ENCODE assay signal across 15 cellular contexts in the genomic region with DNA sequence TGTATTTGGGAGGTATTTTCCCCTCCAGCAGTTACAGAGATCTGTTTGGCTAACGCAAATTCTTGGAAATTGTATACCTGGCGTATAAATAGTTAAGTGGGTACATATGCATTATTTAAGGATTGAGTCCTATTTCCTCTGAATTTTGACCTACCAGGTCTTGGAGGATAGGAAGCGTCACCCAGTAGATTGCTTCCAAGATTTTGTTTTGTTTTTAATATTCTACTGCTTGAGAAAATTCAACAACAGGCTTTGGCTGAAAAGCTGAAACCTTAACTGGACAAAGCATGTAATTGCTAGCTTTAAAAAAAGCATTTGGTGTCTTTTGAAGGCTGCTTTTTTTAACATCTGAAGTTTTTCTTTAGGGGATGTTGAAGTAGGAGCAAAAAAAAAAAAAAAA.
DNase-seq lines count a peak whose midpoint lies in the region; FAIRE-seq and TF ChIP-seq lines count a peak whose summit lies in the region.
"Had no signal": no experiment of that assay in that cellular context is flagged by ENCODE, and none has a peak within 500 bp of the region (broad histone marks: within the 10 kb centered on the region; RNA-seq: fewer than 3 reads in every experiment).

No MANE protein-coding gene starts in this region.

- DNase-seq in thyroid gland (no peak), Caco-2 (no peak), CD1c-positive myeloid dendritic cell (ENCODE audit: extremely low spot score) (no peak)
- DNase-seq in activated T-helper 2 cell treated with anti-CD3 and anti-CD28 coated beads, Interferon-gamma antibody, Interleukin-2, Interleukin-4, amounts not matched to agents 10 μg/mL and 5 μg/mL and 100 μg/mL, durations not matched to agents 14 hours and 24 hours and 36 hours (ENCODE audit: low spot score), result no peak
- DNase-seq: activated gamma-delta T cell; CD4-positive, alpha-beta memory T cell; effector CD8-positive, alpha-beta T cell; glutamatergic neuron; KBM-7; NCI-H2227 treated with DMSO at 0.1 percent for 48 hours had no signal

- H3K4me3 ChIP-seq in mucosa of rectum (ENCODE audit: low read length in 2 of 2) (no peak overlapping the region), thyroid gland (replicated peaks in 1 of 3) (no peak overlapping the region), Caco-2 (ENCODE audit: low read depth, low read length) (no peak overlapping the region)

- H3K36me3 ChIP-seq in mucosa of rectum (ENCODE audit: control insufficient read depth in 2 of 2, insufficient read depth in 2 of 2, low read length in 2 of 2) (no peaks in the 10 kb centered on the region), thyroid gland (no peaks in the 10 kb centered on the region), Caco-2 (ENCODE audit: control insufficient read depth, insufficient read depth, low read length) (no peaks in the 10 kb centered on the region)
- H3K36me3 ChIP-seq: neutrophil had no signal

- no peak overlapping the region for H3K9ac ChIP-seq in mucosa of rectum (ENCODE audit: low read depth in 1 of 2, low read length in 2 of 2)

- no peaks in the 10 kb centered on the region for H3K9me3 Mint-ChIP-seq in activated T-helper 2 cell treated with anti-CD3 and anti-CD28 coated beads, Interferon-gamma antibody, Interleukin-2, Interleukin-4, amounts not matched to agents 10 μg/mL and 5 μg/mL and 100 μg/mL, durations not matched to agents 14 hours and 24 hours and 36 hours
- H3K9me3 Mint-ChIP-seq in Caco-2 (ENCODE audit: unreplicated experiment), result no peaks in the 10 kb centered on the region

- intact Hi-C loops in thyroid gland (cut with DNase I) (no loop called here), Caco-2 (cut with micrococcal nuclease; ENCODE audit: unreplicated experiment) (no loop called here)
- intact Hi-C loops in activated T-helper 2 cell treated with anti-CD3 and anti-CD28 coated beads, Interferon-gamma antibody, Interleukin-2, Interleukin-4, amounts not matched to agents 10 μg/mL and 5 μg/mL and 100 μg/mL, durations not matched to agents 14 hours and 24 hours and 36 hours (cut with micrococcal nuclease), result no loop called here

- peak; percentile 66 for FAIRE-seq in endometrium (lab: Jason Lieb, UNC)
- FAIRE-seq: GM12892 had no signal

- BruUV-seq in Caco-2 (replicated peaks; lab: Mats Ljungman, UMichigan), result no TSS peak

- TF ChIP-seq POLR2A in thyroid gland (IDR thresholded peaks at IDR 0.05), result no peak

- H3K27me3 ChIP-seq in mucosa of rectum (ENCODE audit: control insufficient read depth in 2 of 2, insufficient read depth in 2 of 2, low read length in 2 of 2), result no peaks in the 10 kb centered on the region
- H3K27me3 ChIP-seq in thyroid gland, result no peaks in the 10 kb centered on the region
- H3K27me3 ChIP-seq in Caco-2 (replicated peaks; ENCODE audit: control insufficient read depth, insufficient read depth, low read length), result no peaks in the 10 kb centered on the region
- H3K27me3 ChIP-seq: neutrophil had no signal

- H3K4me1 ChIP-seq in mucosa of rectum (ENCODE audit: control insufficient read depth in 2 of 2, insufficient read depth in 2 of 2, low read length in 2 of 2), result peaks cover 2 to 8% of the 10 kb centered on the region in 2 donors
- peaks cover 74 to 86% of the 10 kb centered on the region in 2 donors for H3K4me1 ChIP-seq in thyroid gland
- H3K4me1 ChIP-seq in Caco-2, result peaks cover 3% of the 10 kb centered on the region; the same call in 1 of the 2 replicates

- TF ChIP-seq CTCF in VCaP (conservative IDR thresholded peaks at IDR 0.05) (no peak), thyroid gland (IDR thresholded peaks at IDR 0.05) (no peak), Caco-2 (IDR thresholded peaks at IDR 0.05; ENCODE audit: insufficient read depth in 1 of 2, low read depth in 1 of 2, low read length in 1 of 2, severe bottlenecking in 1 of 2, unreplicated experiment in 1 of 2) (no peak)

- no peak overlapping the region for H3K4me3 Mint-ChIP-seq in activated T-helper 2 cell treated with anti-CD3 and anti-CD28 coated beads, Interferon-gamma antibody, Interleukin-2, Interleukin-4, amounts not matched to agents 10 μg/mL and 5 μg/mL and 100 μg/mL, durations not matched to agents 14 hours and 24 hours and 36 hours (ENCODE audit: low read depth)
- no peak overlapping the region for H3K4me3 Mint-ChIP-seq in Caco-2 (ENCODE audit: unreplicated experiment)
- H3K4me3 Mint-ChIP-seq: CD4-positive, alpha-beta memory T cell had no signal

- POLR2A ChIA-PET in Caco-2 (lab: Charles Lee), result no interaction called here

- H3K4me1 Mint-ChIP-seq in activated T-helper 2 cell treated with anti-CD3 and anti-CD28 coated beads, Interferon-gamma antibody, Interleukin-2, Interleukin-4, amounts not matched to agents 10 μg/mL and 5 μg/mL and 100 μg/mL, durations not matched to agents 14 hours and 24 hours and 36 hours (ENCODE audit: low read depth), result no peaks in the 10 kb centered on the region
- peaks cover 24% of the 10 kb centered on the region for H3K4me1 Mint-ChIP-seq in Caco-2 (ENCODE audit: low read depth, unreplicated experiment)
- H3K4me1 Mint-ChIP-seq: CD4-positive, alpha-beta memory T cell had no signal

- CTCF ChIA-PET in Caco-2 (lab: Charles Lee), result no interaction called here

- peak overlapping the region; percentile 67 for H3K27ac ChIP-seq in VCaP
- peak overlapping the region; percentile 24 to 26 for H3K27ac ChIP-seq in mucosa of rectum (ENCODE audit: low read depth in 2 of 2, low read length in 2 of 2)
- peak overlapping the region; percentile 77 to 82 (median 81) for H3K27ac ChIP-seq in thyroid gland
- H3K27ac ChIP-seq: neutrophil had no signal

- H3K36me3 Mint-ChIP-seq in activated T-helper 2 cell treated with anti-CD3 and anti-CD28 coated beads, Interferon-gamma antibody, Interleukin-2, Interleukin-4, amounts not matched to agents 10 μg/mL and 5 μg/mL and 100 μg/mL, durations not matched to agents 14 hours and 24 hours and 36 hours (ENCODE audit: low read depth), result no peaks in the 10 kb centered on the region
- peaks cover 8% of the 10 kb centered on the region for H3K36me3 Mint-ChIP-seq in Caco-2 (ENCODE audit: insufficient read depth, unreplicated experiment)
- H3K36me3 Mint-ChIP-seq: CD4-positive, alpha-beta memory T cell had no signal

- H3K27me3 Mint-ChIP-seq in activated T-helper 2 cell treated with anti-CD3 and anti-CD28 coated beads, Interferon-gamma antibody, Interleukin-2, Interleukin-4, amounts not matched to agents 10 μg/mL and 5 μg/mL and 100 μg/mL, durations not matched to agents 14 hours and 24 hours and 36 hours (ENCODE audit: low read depth), result peaks cover 3% of the 10 kb centered on the region
- no peaks in the 10 kb centered on the region for H3K27me3 Mint-ChIP-seq in Caco-2 (ENCODE audit: insufficient read depth, unreplicated experiment)

- WGBS in thyroid gland, 2 donors, result 36 to 38% methylated on average over 3 of the region's 3 CpGs

- no peak overlapping the region for H3K27ac Mint-ChIP-seq in activated T-helper 2 cell treated with anti-CD3 and anti-CD28 coated beads, Interferon-gamma antibody, Interleukin-2, Interleukin-4, amounts not matched to agents 10 μg/mL and 5 μg/mL and 100 μg/mL, durations not matched to agents 14 hours and 24 hours and 36 hours
- H3K27ac Mint-ChIP-seq in Caco-2 (ENCODE audit: unreplicated experiment), result no peak overlapping the region
- H3K27ac Mint-ChIP-seq: CD4-positive, alpha-beta memory T cell had no signal

- H3K9me3 ChIP-seq in mucosa of rectum (ENCODE audit: control insufficient read depth in 2 of 2, low read length in 2 of 2), result no peaks in the 10 kb centered on the region
- H3K9me3 ChIP-seq in thyroid gland, result no peaks in the 10 kb centered on the region
- no peaks in the 10 kb centered on the region for H3K9me3 ChIP-seq in Caco-2
- H3K9me3 ChIP-seq: neutrophil had no signal

Comparison
In these comparisons a context has a peak if more than half of its experiments do, and no peak if none do; other contexts are left out.
1. H3K27ac ChIP-seq: peak in every context shown above with its lines; median percentile 81 in thyroid gland; 67 in VCaP; 25 in mucosa of rectum.